In the genomic region with DNA sequence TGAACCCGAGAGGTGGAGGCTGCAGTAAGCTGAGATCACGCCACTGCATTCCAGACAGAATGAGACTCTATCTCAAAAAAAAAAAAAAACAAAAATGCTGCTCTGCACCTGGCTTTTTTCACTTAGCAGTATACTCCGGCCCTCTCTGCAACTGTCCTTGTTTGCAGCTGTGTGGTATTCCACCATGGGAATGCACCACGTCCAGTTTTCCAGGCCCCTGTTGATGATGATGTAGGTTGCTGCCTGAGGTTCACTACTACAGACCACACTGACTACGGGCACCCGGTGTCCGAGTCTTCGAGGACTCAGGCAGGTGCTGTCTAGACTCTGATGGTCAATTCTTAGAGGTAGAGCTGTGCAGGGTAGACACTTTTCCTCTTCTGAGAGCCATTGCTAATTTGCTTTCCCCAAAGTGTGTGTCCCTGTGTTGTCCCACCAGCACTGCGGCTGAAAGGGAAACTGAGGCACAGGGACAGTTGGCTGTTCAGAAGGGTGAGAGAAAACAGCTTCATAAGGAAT, we compare ENCODE assay signal across 18 cellular contexts.
"Had no signal": no experiment of that assay in that cellular context is flagged by ENCODE, and none has a peak within 500 bp of the region (broad histone marks: within the 10 kb centered on the region; RNA-seq: fewer than 3 reads in every experiment).

No MANE protein-coding gene starts in this region.

- H3K27ac ChIP-seq: gastrocnemius medialis, heart right ventricle, right atrium auricular region, sigmoid colon, skin epidermis, upper lobe of right lung had no signal

- H3K36me3 Mint-ChIP-seq: natural killer cell treated with Interleukin-12 subunit alpha and Interleukin-12 subunit beta and Interleukin-15 and Interleukin-18, amount 100 ng/mL, for 72 hours had no signal

- H3K27me3 ChIP-seq: dorsolateral prefrontal cortex, gastrocnemius medialis, heart right ventricle, right atrium auricular region, sigmoid colon, upper lobe of right lung had no signal

- H3K9me3 Mint-ChIP-seq: central memory CD8-positive, alpha-beta T cell; natural killer cell treated with Interleukin-12 subunit alpha and Interleukin-12 subunit beta and Interleukin-15 and Interleukin-18, amount 100 ng/mL, for 72 hours had no signal

- H3K4me1 Mint-ChIP-seq: central memory CD8-positive, alpha-beta T cell had no signal

- H3K4me3 ChIP-seq: dorsolateral prefrontal cortex, gastrocnemius medialis, heart right ventricle, right atrium auricular region, sigmoid colon, skin epidermis, upper lobe of right lung had no signal

- DNase-seq: cortex of kidney; dorsolateral prefrontal cortex; effector CD8-positive, alpha-beta T cell; gastrocnemius medialis; heart right ventricle; hypothalamus; mammary epithelial cell; midbrain; sigmoid colon; stimulated activated CD4-positive, alpha-beta T cell treated with anti-CD3 and anti-CD28 coated beads, Interleukin-12 subunit alpha, Interleukin-12 subunit beta, amount 100 ng/mL, for 4 hours; stimulated activated naive CD4-positive, alpha-beta T cell treated with Interleukin-2 at 50 U/mL for 16 hours; upper lobe of right lung had no signal

- ATAC-seq: esophagus mucosa; gastrocnemius medialis; heart right ventricle; left lobe of liver; natural killer cell treated with Interleukin-12 subunit alpha and Interleukin-12 subunit beta and Interleukin-15 and Interleukin-18, amount 100 ng/mL, for 72 hours; upper lobe of right lung had no signal

- H3K36me3 ChIP-seq: gastrocnemius medialis, heart right ventricle, right atrium auricular region, sigmoid colon, upper lobe of right lung had no signal

- H3K27ac Mint-ChIP-seq: natural killer cell treated with Interleukin-12 subunit alpha and Interleukin-12 subunit beta and Interleukin-15 and Interleukin-18, amount 100 ng/mL, for 72 hours had no signal

- H3K9me3 ChIP-seq: gastrocnemius medialis, heart right ventricle, right atrium auricular region, sigmoid colon, upper lobe of right lung had no signal

- H3K4me3 Mint-ChIP-seq: central memory CD8-positive, alpha-beta T cell; natural killer cell treated with Interleukin-12 subunit alpha and Interleukin-12 subunit beta and Interleukin-15 and Interleukin-18, amount 100 ng/mL, for 72 hours had no signal
